Comparison of ENCODE assay signal across 8 cellular contexts in the genomic region with DNA sequence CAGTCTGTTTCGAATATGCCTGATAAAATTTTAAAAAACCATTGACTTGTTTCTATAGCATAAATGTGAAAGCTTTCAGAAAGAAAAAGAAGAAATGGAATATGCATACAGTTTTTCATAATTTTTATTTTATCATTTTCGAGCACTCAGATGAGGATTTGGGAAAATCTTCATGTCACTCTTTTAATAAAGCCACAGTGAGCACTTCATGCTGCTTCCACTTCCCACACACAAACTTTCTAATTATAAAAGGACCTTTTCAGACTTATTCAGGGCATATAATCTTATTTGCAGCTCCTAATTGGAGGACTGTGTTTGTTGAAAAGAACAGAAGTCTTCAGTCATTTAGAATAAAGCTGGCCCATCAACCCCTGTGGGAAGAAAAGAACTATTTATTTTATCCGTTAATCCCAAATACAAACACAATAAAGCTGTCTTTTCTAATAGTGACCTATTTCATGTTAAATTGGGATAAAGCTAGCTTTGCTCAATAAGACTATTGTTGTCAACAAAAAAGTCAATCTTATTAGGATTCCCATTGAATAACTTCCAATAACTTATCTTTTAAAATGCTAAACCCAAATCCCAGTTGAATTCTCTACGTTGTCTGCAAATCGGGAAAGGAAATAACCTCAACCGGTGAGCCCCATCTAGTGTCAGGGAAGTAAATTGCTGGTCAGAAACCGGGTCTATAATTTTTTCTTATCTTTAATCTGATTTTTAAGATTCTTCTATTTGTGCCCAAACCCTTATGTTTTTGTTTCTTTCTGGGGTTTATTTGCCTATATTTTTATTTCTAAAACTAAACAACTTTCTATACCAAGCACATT.
DNase-seq lines count a peak whose midpoint lies in the region; ATAC-seq, FAIRE-seq and TF ChIP-seq lines count a peak whose summit lies in the region.

No MANE protein-coding gene starts in this region.

- H3K27ac ChIP-seq in RWPE2 (ENCODE audit: poor library complexity, severe bottlenecking) (no peak overlapping the region), pancreas (no peak overlapping the region)

- DNase-seq in AG08395 (ENCODE audit: low spot score) (peak; percentile 60), H7 (peak; percentile 56), RWPE2 (ENCODE audit: low spot score) (no peak), fibroblast of the aortic adventitia (ENCODE audit: low read depth) (peak; percentile 61), pancreas (peak in 1 of 6 donors; percentile 9)

- H3K27me3 ChIP-seq in H7 (ENCODE audit: control insufficient read depth, insufficient read depth, low read length) = no peaks in the 10 kb centered on the region
- no peaks in the 10 kb centered on the region for H3K27me3 ChIP-seq in RWPE2 (ENCODE audit: insufficient read depth, poor library complexity, severe bottlenecking)
- no peaks in the 10 kb centered on the region for H3K27me3 ChIP-seq in pancreas

- H3K36me3 ChIP-seq in H7 (replicated peaks; ENCODE audit: control insufficient read depth, insufficient read depth, low read length) (no peaks in the 10 kb centered on the region), RWPE2 (ENCODE audit: low read depth) (no peaks in the 10 kb centered on the region), pancreas (no peaks in the 10 kb centered on the region)

- ATAC-seq in RWPE2 (ENCODE audit: low read depth) = no peak
- peak in 3 of 4 donors; percentile 55 to 69 (median 59) for ATAC-seq in pancreas
- no peak for ATAC-seq in GM21619 (IDR thresholded peaks at IDR 0.05; ENCODE audit: unreplicated experiment)
- ATAC-seq in HG03521 (IDR thresholded peaks at IDR 0.05; ENCODE audit: unreplicated experiment) = no peak
- ATAC-seq in GM18867 (IDR thresholded peaks at IDR 0.05; ENCODE audit: unreplicated experiment) = no peak

- TF ChIP-seq CTCF in RWPE2 (IDR thresholded peaks at IDR 0.05; ENCODE audit: poor library complexity, severe bottlenecking) (peak; percentile 76), fibroblast of the aortic adventitia (IDR thresholded peaks at IDR 0.05; ENCODE audit: insufficient read depth, low read length) (peak; percentile 70), pancreas (IDR thresholded peaks at IDR 0.05) (peak in 2 of 4 donors; percentile 21 to 26)

- WGBS in pancreas, 2 donors = 16 to 24% methylated on average over 7 of the region's 7 CpGs

- H3K9me3 ChIP-seq in RWPE2 (ENCODE audit: severe bottlenecking) (no peaks in the 10 kb centered on the region), pancreas (no peaks in the 10 kb centered on the region)

- H3K4me1 ChIP-seq in RWPE2 (ENCODE audit: insufficient read depth, poor library complexity, severe bottlenecking) (no peaks in the 10 kb centered on the region), pancreas (peaks cover 0 to 4% (median 0%) of the 10 kb centered on the region in 3 donors)

- FAIRE-seq in pancreas (lab: Jason Lieb, UNC) = peak; percentile 76

- H3K4me3 ChIP-seq in H7 (ENCODE audit: insufficient read depth, low read depth, low read length) (no peak overlapping the region), RWPE2 (ENCODE audit: severe bottlenecking) (no peak overlapping the region), fibroblast of the aortic adventitia (ENCODE audit: low read depth, low read length) (peak overlapping the region; percentile 2), pancreas (no peak overlapping the region)

- intact Hi-C loops in pancreas (cut with DNase I) = no loop called here

Comparison
In these comparisons a context has a peak if more than half of its experiments do, and no peak if none do; other contexts are left out.
1. ATAC-seq: peak in pancreas (3 of 4); none in RWPE2 (single experiment), GM21619 (single experiment), HG03521 (single experiment) and GM18867 (single experiment).